In genomic region chr10:44575601-44576380, GRCh38 we compare ENCODE assay signal across 23 cellular contexts.
"Had no signal": no experiment of that assay in that cellular context is flagged by ENCODE, and none has a peak within 500 bp of the region (broad histone marks: within the 10 kb centered on the region; RNA-seq: fewer than 3 reads in every experiment).

No MANE protein-coding gene starts in this region.

- H3K4me1 ChIP-seq: adrenal gland, spleen, thyroid gland had no signal

- ATAC-seq: activated CD4-positive, alpha-beta T cell treated with anti-CD3 and anti-CD28 coated beads for 36 hours; WTC11 had no signal

- H3K27ac ChIP-seq: adrenal gland, ascending aorta, brain microvascular endothelial cell, spleen, thyroid gland had no signal

- H3K27me3 ChIP-seq: adrenal gland, ascending aorta, brain microvascular endothelial cell, spleen, thyroid gland had no signal

- H3K4me3 ChIP-seq: adrenal gland, ascending aorta, mucosa of descending colon, spleen, thyroid gland had no signal

- H3K36me3 ChIP-seq: adrenal gland, ascending aorta, brain microvascular endothelial cell, spleen, thyroid gland had no signal

- FAIRE-seq: frontal cortex had no signal

- DNase-seq: activated CD4-positive, alpha-beta T cell treated with anti-CD3 and anti-CD28 coated beads for 36 hours; activated CD4-positive, alpha-beta T cell treated with anti-CD3 and anti-CD28 coated beads, Interleukin-2, amount 50 U/mL, for 4 hours; activated CD8-positive, alpha-beta memory T cell treated with anti-CD3 and anti-CD28 coated beads for 24 hours; activated CD8-positive, alpha-beta memory T cell treated with anti-CD3 and anti-CD28 coated beads, Interleukin-2, amount 50 U/mL, for 4 hours; activated naive CD4-positive, alpha-beta T cell; activated T-cell treated with anti-CD3 and anti-CD28 coated beads, Interleukin-2, amount 50 U/mL, for 24 hours; adrenal gland; brain microvascular endothelial cell; effector CD8-positive, alpha-beta T cell; glutamatergic neuron; hippocampal formation; left ventricle myocardium superior; mucosa of descending colon; occipital lobe; retina; spleen; stimulated activated CD4-positive, alpha-beta T cell treated with anti-CD3 and anti-CD28 coated beads, Interleukin-4, amount 100 ng/mL, for 1 hour; stimulated activated naive CD4-positive, alpha-beta T cell treated with Interleukin-2 at 50 U/mL for 16 hours; T1000; thyroid gland had no signal

- H3K9me3 ChIP-seq: adrenal gland, ascending aorta, mucosa of descending colon, thyroid gland had no signal
